Comparison of ENCODE assay signal across 25 cellular contexts in the genomic region with DNA sequence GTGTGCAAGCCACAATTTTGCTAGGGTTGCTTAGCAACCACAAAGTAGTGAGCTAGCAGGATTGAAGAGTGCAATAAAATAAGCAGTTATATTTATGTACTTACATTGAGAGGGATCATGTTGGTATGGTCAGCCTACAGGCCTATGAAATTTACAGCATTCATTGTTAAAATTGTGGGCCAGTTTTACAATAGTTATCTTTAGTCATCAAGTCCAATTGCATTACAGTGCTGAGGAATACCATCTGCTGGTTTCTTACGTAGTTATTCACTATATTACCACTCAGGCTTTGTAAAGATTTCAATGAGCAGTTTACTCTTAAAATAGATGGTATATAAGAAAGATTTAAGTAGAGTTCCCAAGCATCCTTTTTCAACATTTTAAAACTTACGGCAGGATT.
DNase-seq lines count a peak whose midpoint lies in the region; ATAC-seq and TF ChIP-seq lines count a peak whose summit lies in the region.
"Had no signal": no experiment of that assay in that cellular context is flagged by ENCODE, and none has a peak within 500 bp of the region (broad histone marks: within the 10 kb centered on the region; RNA-seq: fewer than 3 reads in every experiment).

No MANE protein-coding gene starts in this region.

- no peak overlapping the region for H3K4me3 Mint-ChIP-seq in nephron progenitor cell
- H3K4me3 Mint-ChIP-seq: activated CD4-positive, alpha-beta T cell treated with anti-CD3 and anti-CD28 coated beads, Interleukin-2, amount 10 ng/mL, durations not matched to agents 7 days and 5 days; activated CD8-positive, alpha-beta memory T cell treated with anti-CD3 and anti-CD28 coated beads, Interleukin-2, amount 10 ng/mL, durations not matched to agents 7 days and 5 days; activated naive CD4-positive, alpha-beta T cell treated with anti-CD3 and anti-CD28 coated beads for 36 hours; CD4-positive, alpha-beta T cell; neural progenitor cell; stimulated activated naive CD8-positive, alpha-beta T cell treated with anti-CD3 and anti-CD28 coated beads, Interleukin-15, amount 100 ng/mL, for 72 hours had no signal

- H3K9me2 ChIP-seq in neural cell (ENCODE audit: insufficient read depth, low read length): no peaks in the 10 kb centered on the region

- H3K27ac ChIP-seq in neural cell (ENCODE audit: low read length): no peak overlapping the region
- H3K27ac ChIP-seq: 22Rv1, cardiac muscle cell, coronary artery, esophagus muscularis mucosa, gastroesophageal sphincter, neural progenitor cell, tibial artery had no signal

- H3K4me1 ChIP-seq in adipocyte (ENCODE audit: control insufficient read depth, insufficient read depth, low read length): peaks cover 9% of the 10 kb centered on the region
- H3K4me1 ChIP-seq: esophagus muscularis mucosa, gastroesophageal sphincter, neural progenitor cell, tibial artery had no signal

- peaks cover 9% of the 10 kb centered on the region for H3K9me3 Mint-ChIP-seq in nephron progenitor cell
- H3K9me3 Mint-ChIP-seq: activated naive CD4-positive, alpha-beta T cell treated with anti-CD3 and anti-CD28 coated beads for 36 hours; CD4-positive, alpha-beta T cell had no signal

- H3K79me2 ChIP-seq in neural cell (replicated peaks; ENCODE audit: insufficient read depth, low read length): no peaks in the 10 kb centered on the region

- H3K27me3 ChIP-seq in adipocyte (replicated peaks; ENCODE audit: control insufficient read depth, insufficient read depth, low read length) (no peaks in the 10 kb centered on the region), neural cell (ENCODE audit: insufficient read depth, low read depth, low read length) (no peaks in the 10 kb centered on the region)
- H3K27me3 ChIP-seq: cardiac muscle cell, esophagus muscularis mucosa, gastroesophageal sphincter, neural progenitor cell, tibial artery had no signal

- TF ChIP-seq EP300 in neural cell (conservative IDR thresholded peaks at IDR 0.05; ENCODE audit: poor library complexity, severe bottlenecking): no peak

- TF ChIP-seq RAD21 in neural cell (conservative IDR thresholded peaks at IDR 0.05): no peak

- no peaks in the 10 kb centered on the region for H3K36me3 Mint-ChIP-seq in nephron progenitor cell (ENCODE audit: low read depth)
- H3K36me3 Mint-ChIP-seq: activated CD8-positive, alpha-beta memory T cell treated with anti-CD3 and anti-CD28 coated beads, Interleukin-2, amount 10 ng/mL, durations not matched to agents 7 days and 5 days; neural progenitor cell had no signal

- DNase-seq in DMS 273 (lab: John Stamatoyannopoulos, UW; ENCODE audit: unreplicated experiment): peak; percentile 48
- no peak for DNase-seq in DMS 273 treated with DMSO at 0.1 percent for 48 hours (lab: John Stamatoyannopoulos, UW)
- DNase-seq in NCI-H446 treated with DMSO at 0.1 percent for 48 hours (lab: John Stamatoyannopoulos, UW): peak; percentile 16
- DNase-seq in adipocyte (ENCODE audit: low read depth): peak; percentile 50
- DNase-seq in nephron progenitor cell: no peak
- DNase-seq: activated CD4-positive, alpha-beta T cell treated with anti-CD3 and anti-CD28 coated beads, Interleukin-2, amount 10 ng/mL, durations not matched to agents 7 days and 5 days; activated CD8-positive, alpha-beta memory T cell treated with anti-CD3 and anti-CD28 coated beads, Interleukin-2, amount 10 ng/mL, durations not matched to agents 7 days and 5 days; activated naive CD4-positive, alpha-beta T cell treated with anti-CD3 and anti-CD28 coated beads for 36 hours; CD4-positive, alpha-beta T cell; GF-D8; GOT3; KG1; NCI-H526; stimulated activated naive CD8-positive, alpha-beta T cell treated with anti-CD3 and anti-CD28 coated beads, Interleukin-15, amount 100 ng/mL, for 72 hours; tibial artery had no signal

- H2AFZ ChIP-seq in neural cell (ENCODE audit: low read depth, low read length): no peak overlapping the region
- H2AFZ ChIP-seq: neural progenitor cell had no signal

- H3F3A ChIP-seq in neural cell (ENCODE audit: insufficient read depth, low read length, poor library complexity, severe bottlenecking): no peaks in the 10 kb centered on the region

- TF ChIP-seq CTCF in neural cell (IDR thresholded peaks at IDR 0.05; ENCODE audit: poor library complexity, severe bottlenecking) (no peak), nephron progenitor cell (IDR thresholded peaks at IDR 0.05) (no peak)

- no peaks in the 10 kb centered on the region for H3K27me3 Mint-ChIP-seq in nephron progenitor cell (ENCODE audit: low read depth, poor library complexity)
- H3K27me3 Mint-ChIP-seq: activated CD4-positive, alpha-beta T cell treated with anti-CD3 and anti-CD28 coated beads, Interleukin-2, amount 10 ng/mL, durations not matched to agents 7 days and 5 days; activated CD8-positive, alpha-beta memory T cell treated with anti-CD3 and anti-CD28 coated beads, Interleukin-2, amount 10 ng/mL, durations not matched to agents 7 days and 5 days; CD4-positive, alpha-beta T cell; stimulated activated naive CD8-positive, alpha-beta T cell treated with anti-CD3 and anti-CD28 coated beads, Interleukin-15, amount 100 ng/mL, for 72 hours had no signal

- no peak overlapping the region for H3K9ac ChIP-seq in adipocyte (ENCODE audit: low read length)
- H3K9ac ChIP-seq in neural cell (ENCODE audit: low read length): no peak overlapping the region
- H3K9ac ChIP-seq: neural progenitor cell had no signal

- no peak overlapping the region for H3K4me2 ChIP-seq in neural cell (ENCODE audit: low read length)
- H3K4me2 ChIP-seq: neural progenitor cell had no signal

- H3K36me3 ChIP-seq in adipocyte (ENCODE audit: control insufficient read depth, insufficient read depth, low read length, severe bottlenecking) (no peaks in the 10 kb centered on the region), neural cell (ENCODE audit: insufficient read depth, low read length) (no peaks in the 10 kb centered on the region)
- H3K36me3 ChIP-seq: cardiac muscle cell, esophagus muscularis mucosa, gastroesophageal sphincter, neural progenitor cell, tibial artery had no signal

- H3K27ac Mint-ChIP-seq in nephron progenitor cell: no peak overlapping the region
- H3K27ac Mint-ChIP-seq: activated CD4-positive, alpha-beta T cell treated with anti-CD3 and anti-CD28 coated beads, Interleukin-2, amount 10 ng/mL, durations not matched to agents 7 days and 5 days; activated CD8-positive, alpha-beta memory T cell treated with anti-CD3 and anti-CD28 coated beads, Interleukin-2, amount 10 ng/mL, durations not matched to agents 7 days and 5 days; activated naive CD4-positive, alpha-beta T cell treated with anti-CD3 and anti-CD28 coated beads for 36 hours; CD4-positive, alpha-beta T cell; neural progenitor cell; stimulated activated naive CD8-positive, alpha-beta T cell treated with anti-CD3 and anti-CD28 coated beads, Interleukin-15, amount 100 ng/mL, for 72 hours had no signal

- no peak for ATAC-seq in GM21515 (IDR thresholded peaks at IDR 0.05; ENCODE audit: unreplicated experiment)
- no peak for ATAC-seq in HG03469 (IDR thresholded peaks at IDR 0.05; ENCODE audit: unreplicated experiment)
- ATAC-seq: activated CD8-positive, alpha-beta memory T cell treated with anti-CD3 and anti-CD28 coated beads, Interleukin-2, amount 10 ng/mL, durations not matched to agents 7 days and 5 days; gastroesophageal sphincter; sciatic nerve; stimulated activated naive CD8-positive, alpha-beta T cell treated with anti-CD3 and anti-CD28 coated beads, Interleukin-15, amount 100 ng/mL, for 72 hours had no signal

- peaks cover 20% of the 10 kb centered on the region for H3K4me1 Mint-ChIP-seq in nephron progenitor cell
- H3K4me1 Mint-ChIP-seq: activated CD4-positive, alpha-beta T cell treated with anti-CD3 and anti-CD28 coated beads, Interleukin-2, amount 10 ng/mL, durations not matched to agents 7 days and 5 days; activated CD8-positive, alpha-beta memory T cell treated with anti-CD3 and anti-CD28 coated beads, Interleukin-2, amount 10 ng/mL, durations not matched to agents 7 days and 5 days; stimulated activated naive CD8-positive, alpha-beta T cell treated with anti-CD3 and anti-CD28 coated beads, Interleukin-15, amount 100 ng/mL, for 72 hours had no signal

- H3K9me3 ChIP-seq in adipocyte (ENCODE audit: control insufficient read depth, low read length): no peaks in the 10 kb centered on the region
- no peaks in the 10 kb centered on the region for H3K9me3 ChIP-seq in neural cell (ENCODE audit: low read length)
- H3K9me3 ChIP-seq: esophagus muscularis mucosa, gastroesophageal sphincter, tibial artery had no signal

- H4K20me1 ChIP-seq in neural cell (ENCODE audit: insufficient read depth): no peaks in the 10 kb centered on the region

- no peak overlapping the region for H3K4me3 ChIP-seq in adipocyte (ENCODE audit: low read length)
- H3K4me3 ChIP-seq in neural cell (ENCODE audit: low read length): peak overlapping the region; percentile 5
- H3K4me3 ChIP-seq: cardiac muscle cell, coronary artery, esophagus muscularis mucosa, gastroesophageal sphincter, neural progenitor cell, tibial artery had no signal

TF ChIP-seq in neural cell, 6 proteins besides CTCF, POLR2A, EP300 and RAD21:
- TF ChIP-seq, protein P1, sequence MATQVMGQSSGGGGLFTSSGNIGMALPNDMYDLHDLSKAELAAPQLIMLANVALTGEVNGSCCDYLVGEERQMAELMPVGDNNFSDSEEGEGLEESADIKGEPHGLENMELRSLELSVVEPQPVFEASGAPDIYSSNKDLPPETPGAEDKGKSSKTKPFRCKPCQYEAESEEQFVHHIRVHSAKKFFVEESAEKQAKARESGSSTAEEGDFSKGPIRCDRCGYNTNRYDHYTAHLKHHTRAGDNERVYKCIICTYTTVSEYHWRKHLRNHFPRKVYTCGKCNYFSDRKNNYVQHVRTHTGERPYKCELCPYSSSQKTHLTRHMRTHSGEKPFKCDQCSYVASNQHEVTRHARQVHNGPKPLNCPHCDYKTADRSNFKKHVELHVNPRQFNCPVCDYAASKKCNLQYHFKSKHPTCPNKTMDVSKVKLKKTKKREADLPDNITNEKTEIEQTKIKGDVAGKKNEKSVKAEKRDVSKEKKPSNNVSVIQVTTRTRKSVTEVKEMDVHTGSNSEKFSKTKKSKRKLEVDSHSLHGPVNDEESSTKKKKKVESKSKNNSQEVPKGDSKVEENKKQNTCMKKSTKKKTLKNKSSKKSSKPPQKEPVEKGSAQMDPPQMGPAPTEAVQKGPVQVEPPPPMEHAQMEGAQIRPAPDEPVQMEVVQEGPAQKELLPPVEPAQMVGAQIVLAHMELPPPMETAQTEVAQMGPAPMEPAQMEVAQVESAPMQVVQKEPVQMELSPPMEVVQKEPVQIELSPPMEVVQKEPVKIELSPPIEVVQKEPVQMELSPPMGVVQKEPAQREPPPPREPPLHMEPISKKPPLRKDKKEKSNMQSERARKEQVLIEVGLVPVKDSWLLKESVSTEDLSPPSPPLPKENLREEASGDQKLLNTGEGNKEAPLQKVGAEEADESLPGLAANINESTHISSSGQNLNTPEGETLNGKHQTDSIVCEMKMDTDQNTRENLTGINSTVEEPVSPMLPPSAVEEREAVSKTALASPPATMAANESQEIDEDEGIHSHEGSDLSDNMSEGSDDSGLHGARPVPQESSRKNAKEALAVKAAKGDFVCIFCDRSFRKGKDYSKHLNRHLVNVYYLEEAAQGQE (IDR thresholded peaks at IDR 0.05; ENCODE audit: borderline replicate concordance): no peak
- peak; percentile 31 for TF ChIP-seq POLR2AphosphoS5 (IDR thresholded peaks at IDR 0.05)
TF ChIP-seq in neural cell: peak in this region for 1.

Comparison
In these comparisons a context has a peak if more than half of its experiments do, and no peak if none do; other contexts are left out.
1. DNase-seq: peak in DMS 273 (single experiment), NCI-H446 treated with DMSO at 0.1 percent for 48 hours (single experiment) and adipocyte (single experiment); none in DMS 273 treated with DMSO at 0.1 percent for 48 hours (single experiment) and nephron progenitor cell (single experiment).